Comparison of ENCODE assay signal across 8 cellular contexts in genomic region chr12:119229837-119230236, GRCh38. TPM values are rescaled to one million over a fixed set of nuclear protein-coding genes. Genes with fewer than 3 reads are reported as not detected.
DNase-seq lines count a peak whose midpoint lies in the region; ATAC-seq and TF ChIP-seq lines count a peak whose summit lies in the region.

No MANE protein-coding gene starts in this region.

- BruUV-seq in Caco-2 (replicated peaks; lab: Mats Ljungman, UMichigan): no TSS peak

- POLR2A ChIA-PET in Caco-2 (lab: Charles Lee): no interaction called here

- peak; percentile 74 for ATAC-seq in left lobe of liver
- no peak for ATAC-seq in GM21619 (IDR thresholded peaks at IDR 0.05; ENCODE audit: unreplicated experiment)
- ATAC-seq in HG02973 (IDR thresholded peaks at IDR 0.05; ENCODE audit: unreplicated experiment): no peak

- peak overlapping the region; percentile 69 for H3K4me3 Mint-ChIP-seq in Caco-2 (ENCODE audit: unreplicated experiment)

- no peaks in the 10 kb centered on the region for H3K36me3 ChIP-seq in Caco-2 (ENCODE audit: control insufficient read depth, insufficient read depth, low read length)
- H3K36me3 ChIP-seq in MG63: no peaks in the 10 kb centered on the region
- H3K36me3 ChIP-seq in brain microvascular endothelial cell (replicated peaks): no peaks in the 10 kb centered on the region

- CTCF ChIA-PET in Caco-2 (lab: Charles Lee): interaction anchor here (0.6 to 1.3 kb wide), 2 partner anchors 11 to 110 kb away, joined by 3 to 4 read pairs; no protein-coding TSS in a partner anchor

- H3K27me3 Mint-ChIP-seq in Caco-2 (ENCODE audit: insufficient read depth, unreplicated experiment): peaks cover 2% of the 10 kb centered on the region

- H3K27me3 ChIP-seq in Caco-2 (replicated peaks; ENCODE audit: control insufficient read depth, insufficient read depth, low read length) (no peaks in the 10 kb centered on the region), MG63 (no peaks in the 10 kb centered on the region), brain microvascular endothelial cell (replicated peaks) (no peaks in the 10 kb centered on the region)

- peaks cover 22% of the 10 kb centered on the region for H3K4me1 Mint-ChIP-seq in Caco-2 (ENCODE audit: low read depth, unreplicated experiment)

- no peaks in the 10 kb centered on the region for H3K36me3 Mint-ChIP-seq in Caco-2 (ENCODE audit: insufficient read depth, unreplicated experiment)

- H3K4me3 ChIP-seq in Caco-2 (ENCODE audit: low read depth, low read length): peak overlapping the region; percentile 34
- H3K4me3 ChIP-seq in MG63: peak overlapping the region; percentile 18; the same call in 1 of the 2 replicates
- H3K4me3 ChIP-seq in brain microvascular endothelial cell (ENCODE audit: low read depth, low read length): no peak overlapping the region

- no peak overlapping the region for H3K27ac ChIP-seq in brain microvascular endothelial cell

- intact Hi-C loops in Caco-2 (cut with micrococcal nuclease; ENCODE audit: unreplicated experiment): loop anchor here (10.0 kb wide), 1 partner anchor 55 kb away; the partner anchor contains the start of gene HSPB8

- TF ChIP-seq CTCF in Caco-2 (IDR thresholded peaks at IDR 0.05; ENCODE audit: insufficient read depth in 1 of 2, low read depth in 1 of 2, low read length in 1 of 2, severe bottlenecking in 1 of 2, unreplicated experiment in 1 of 2) (no peak), brain microvascular endothelial cell (IDR thresholded peaks at IDR 0.05; ENCODE audit: low read depth, low read length, missing control alignments) (no peak)

- no peaks in the 10 kb centered on the region for H3K4me1 ChIP-seq in Caco-2

- peaks cover 7% of the 10 kb centered on the region for H3K9me3 Mint-ChIP-seq in Caco-2 (ENCODE audit: unreplicated experiment)

- no peaks in the 10 kb centered on the region for H3K9me3 ChIP-seq in Caco-2
- no peaks in the 10 kb centered on the region for H3K9me3 ChIP-seq in MG63

- peak; percentile 77 to 79 for DNase-seq in Caco-2
- peak; percentile 48 for DNase-seq in MG63
- DNase-seq in brain microvascular endothelial cell: peak; percentile 66
- DNase-seq in left lobe of liver (ENCODE audit: low spot score): no peak
- no peak for DNase-seq in NCI-H2196 treated with DMSO at 0.1 percent for 48 hours (lab: John Stamatoyannopoulos, UW; ENCODE audit: unreplicated experiment)
- no peak for DNase-seq in dedifferentiated amniotic fluid mesenchymal stem cell (ENCODE audit: extremely low spot score)

- no peak overlapping the region for H3K27ac Mint-ChIP-seq in Caco-2 (ENCODE audit: unreplicated experiment)

- in situ Hi-C loops in brain microvascular endothelial cell (cut with HindIII; ENCODE audit: low pct_ligation_motif_present, low sequenced_read_pairs): no loop called here

RNA-seq across cellular contexts. Expression of gene HSPB8, which starts 51.1 kb away (rescaled TPM):
- total RNA-seq in Caco-2 (2022) (15.3 and 17.1 TPM in 2 replicates), left lobe of liver (0.96 TPM)
- 18.2 and 22.3 TPM in 2 replicates for total RNA-seq in MG63 (2014; rRNA removed; shearing (Covaris generic); ENCODE audit: low replicate concordance)

Comparison
In these comparisons a context has a peak if more than half of its experiments do, and no peak if none do; other contexts are left out.
1. DNase-seq: peak in Caco-2 (2 of 2), MG63 (single experiment) and brain microvascular endothelial cell (single experiment); none in left lobe of liver (single experiment), NCI-H2196 treated with DMSO at 0.1 percent for 48 hours (single experiment) and dedifferentiated amniotic fluid mesenchymal stem cell (single experiment).